Comparison of ENCODE assay signal across 21 cellular contexts in the genomic region with DNA sequence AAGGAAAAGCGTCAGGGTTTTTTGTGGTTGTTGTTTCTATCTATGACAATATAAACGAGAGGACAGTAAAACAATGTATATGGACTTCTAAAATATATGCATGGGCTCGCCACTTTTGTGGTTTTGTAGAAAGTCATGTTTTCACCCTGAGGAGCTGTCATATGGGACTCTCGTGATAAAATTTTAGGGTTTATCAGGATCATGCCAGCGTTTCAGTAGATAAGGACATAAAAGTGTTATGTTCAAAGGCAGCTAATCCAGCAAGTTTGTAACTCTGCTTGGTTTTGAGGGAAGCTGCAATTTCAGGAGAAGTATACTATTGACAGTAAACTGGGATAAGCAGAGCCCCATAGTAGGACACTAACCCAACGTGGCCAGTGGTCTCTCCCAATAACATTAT.
DNase-seq lines count a peak whose midpoint lies in the region; ATAC-seq, FAIRE-seq and TF ChIP-seq lines count a peak whose summit lies in the region.
"Had no signal": no experiment of that assay in that cellular context is flagged by ENCODE, and none has a peak within 500 bp of the region (broad histone marks: within the 10 kb centered on the region; RNA-seq: fewer than 3 reads in every experiment).

No MANE protein-coding gene starts in this region.

- H4K20me1 ChIP-seq in GM12878 (ENCODE audit: control insufficient read depth, insufficient read depth): no peaks in the 10 kb centered on the region

- H3K4me3 Mint-ChIP-seq in activated T-cell treated with anti-CD3 and anti-CD28 coated beads, Interleukin-2, amount 50 U/mL, for 72 hours: peak overlapping the region; percentile 60 to 73
- H3K4me3 Mint-ChIP-seq in T-cell: peak overlapping the region in 1 of 3 donors; percentile 46
- H3K4me3 Mint-ChIP-seq: brain, neural progenitor cell had no signal

- CTCF ChIA-PET in T-cell (lab: Charles Lee) (interaction anchor here (0.8 to 1.7 kb wide), 6 partner anchors 10 to 219 kb away, joined by 3 to 4 read pairs (median 4); partner anchors contain the start of gene HINT1 (in 1 of the 2)), GM12878 (lab: Yijun Ruan, JAX) (interaction anchor here (1.1 to 3.0 kb wide), 6 partner anchors 12 to 169 kb away, joined by 3 to 19 read pairs (median 4); no protein-coding TSS in a partner anchor)

- no peak for TF ChIP-seq RAD21 in GM12878 (IDR thresholded peaks at IDR 0.05; ENCODE audit: insufficient read depth, low read depth, low read length)

- TF ChIP-seq EP300 in GM12878 (IDR thresholded peaks at IDR 0.05; ENCODE audit: borderline replicate concordance in 1 of 2, control insufficient read depth in 1 of 2, low read depth in 2 of 2, low read length in 2 of 2): no peak

- DNase-seq in activated T-cell treated with anti-CD3 and anti-CD28 coated beads, Interleukin-2, amount 50 U/mL, for 72 hours: no peak
- DNase-seq in activated T-cell treated with anti-CD3 and anti-CD28 coated beads, Interleukin-2, amount 50 U/mL, for 1 hour: no peak
- DNase-seq in T-cell (no peak), GM12878 (ENCODE audit: low read depth, low spot score) (no peak), cardiac septum (ENCODE audit: low spot score) (no peak), GF-D8 (lab: John Stamatoyannopoulos, UW) (no peak), AG08395 (ENCODE audit: low spot score) (no peak)
- DNase-seq: esophagus squamous epithelium, GOT3, head of caudate nucleus, KG1, mesenchymal stem cell, NCI-H1105, substantia nigra, SW 1271 had no signal

- TF ChIP-seq POLR2A in GM12878 (IDR thresholded peaks at IDR 0.05; ENCODE audit: low read depth, low read length): no peak

- intact Hi-C loops in GM12878 (cut with micrococcal nuclease; ENCODE audit: unreplicated experiment): loop anchor here (5.0 kb wide), 1 partner anchor 1062 kb away; no protein-coding TSS in a partner anchor
- intact Hi-C loops in cardiac septum (cut with DNase I): loop anchor here (10.0 kb wide), 1 partner anchor 219 kb away; the partner anchor contains the start of gene HINT1

- H3K9me3 Mint-ChIP-seq in activated T-cell treated with anti-CD3 and anti-CD28 coated beads, Interleukin-2, amount 50 U/mL, for 72 hours: peaks cover 2 to 3% of the 10 kb centered on the region in 2 donors
- H3K9me3 Mint-ChIP-seq in T-cell: no peaks in the 10 kb centered on the region
- H3K9me3 Mint-ChIP-seq: brain, neural progenitor cell had no signal

- H3K36me3 Mint-ChIP-seq in activated T-cell treated with anti-CD3 and anti-CD28 coated beads, Interleukin-2, amount 50 U/mL, for 72 hours (ENCODE audit: insufficient read depth in 2 of 2): peaks cover 11 to 26% of the 10 kb centered on the region in 2 donors
- H3K36me3 Mint-ChIP-seq in T-cell: peaks cover 34% of the 10 kb centered on the region

- H3K27me3 ChIP-seq in GM12878 (replicated peaks in 1 of 2; ENCODE audit: control insufficient read depth in 2 of 2, insufficient read depth in 2 of 2, low read length in 1 of 2) (no peaks in the 10 kb centered on the region), parathyroid adenoma (ENCODE audit: control insufficient read depth, insufficient read depth, low read length) (no peaks in the 10 kb centered on the region)
- H3K27me3 ChIP-seq: esophagus squamous epithelium, neural progenitor cell had no signal

- no peak for ATAC-seq in activated T-cell treated with anti-CD3 and anti-CD28 coated beads, Interleukin-2, amount 50 U/mL, for 72 hours (replicated peaks in 1 of 2)
- no peak for ATAC-seq in T-cell (replicated peaks in 1 of 4)
- no peak for ATAC-seq in GM12878

- BruUV-seq in GM12878 (replicated peaks; lab: Mats Ljungman, UMichigan): no TSS peak

- RAD21 ChIA-PET in GM12878 (lab: Charles Lee; ENCODE audit: unreplicated experiment): interaction anchor here (0.7 to 2.2 kb wide), 11 partner anchors 9 to 234 kb away, joined by 3 to 7 read pairs (median 3); partner anchors contain the start of gene CDC42SE2

- TF ChIP-seq CTCF in GM12878 (IDR thresholded peaks at IDR 0.05 in 2 of 3, conservative IDR thresholded peaks at IDR 0.05 in 1 of 3; ENCODE audit: control insufficient read depth in 2 of 3, extremely low read depth in 1 of 3, insufficient read depth in 1 of 3, low read depth in 3 of 3, low read length in 3 of 3): no peak
- no peak for TF ChIP-seq CTCF in parathyroid adenoma (IDR thresholded peaks at IDR 0.05)

- H3K4me3 ChIP-seq in GM12878 (no peak overlapping the region), parathyroid adenoma (ENCODE audit: low read depth, low read length) (no peak overlapping the region)
- H3K4me3 ChIP-seq: esophagus squamous epithelium, neural progenitor cell had no signal

- H3K36me3 ChIP-seq in GM12878 (ENCODE audit: control insufficient read depth in 2 of 2, insufficient read depth in 2 of 2, low read length in 1 of 2): peaks cover 2 to 13% of the 10 kb centered on the region in 2 experiments; a peak in 2 of 4 replicates
- no peaks in the 10 kb centered on the region for H3K36me3 ChIP-seq in parathyroid adenoma (ENCODE audit: control insufficient read depth, insufficient read depth, low read length)
- H3K36me3 ChIP-seq: neural progenitor cell had no signal

- in situ Hi-C loops in GM12878 (cut with MboI): loop anchor here (5.0 kb wide), 2 partner anchors 172 to 217 kb away; partner anchors contain the start of gene HINT1

- FAIRE-seq in GM12878 (lab: Jason Lieb, UNC): no peak
- FAIRE-seq: GM12891, keratinocyte, RCC 7860 had no signal

- no peaks in the 10 kb centered on the region for H3K27me3 Mint-ChIP-seq in activated T-cell treated with anti-CD3 and anti-CD28 coated beads, Interleukin-2, amount 50 U/mL, for 72 hours (ENCODE audit: low read depth)
- H3K27me3 Mint-ChIP-seq in T-cell: no peaks in the 10 kb centered on the region
- H3K27me3 Mint-ChIP-seq: brain had no signal

- no peaks in the 10 kb centered on the region for H3K9me3 ChIP-seq in GM12878 (replicated peaks; ENCODE audit: control insufficient read depth, insufficient read depth, low read length)
- no peaks in the 10 kb centered on the region for H3K9me3 ChIP-seq in parathyroid adenoma (ENCODE audit: control insufficient read depth, low read length)
- H3K9me3 ChIP-seq: esophagus squamous epithelium had no signal

- H3K79me2 ChIP-seq in GM12878 (ENCODE audit: control insufficient read depth, insufficient read depth, low read length) (peaks cover 65% of the 10 kb centered on the region), parathyroid adenoma (no peaks in the 10 kb centered on the region)

- POLR2A ChIA-PET in T-cell (lab: Charles Lee) (no interaction called here), GM12878 (lab: Charles Lee) (interaction anchor here (1.0 to 3.2 kb wide), 3 partner anchors 10 to 120 kb away, joined by 3 to 13 read pairs (median 8); partner anchors contain the start of gene CDC42SE2)

- H2AFZ ChIP-seq in GM12878 (ENCODE audit: control insufficient read depth, low read depth, low read length): no peak overlapping the region
- H2AFZ ChIP-seq in parathyroid adenoma: no peak overlapping the region
- H2AFZ ChIP-seq: neural progenitor cell had no signal

- SMC1A ChIA-PET in GM12878 (lab: Charles Lee; ENCODE audit: uncharacterized antibody, unreplicated experiment): interaction anchor here (0.7 to 5.9 kb wide), 14 partner anchors 9 to 223 kb away, joined by 3 to 67 read pairs (median 4); partner anchors contain the start of genes CDC42SE2 and HINT1

- WGBS in GM12878 (ENCODE audit: insufficient coverage, insufficient replicate concordance, low lambda C conversion rate, missing lambda C conversion rate): 75% methylated on average over 6 of the region's 6 CpGs

- H3K27ac ChIP-seq in GM12878 (ENCODE audit: control insufficient read depth, insufficient read depth): peak overlapping the region; percentile 95
- peak overlapping the region; percentile 96 for H3K27ac ChIP-seq in parathyroid adenoma
- H3K27ac ChIP-seq: esophagus squamous epithelium, neural progenitor cell had no signal

- H3K4me2 ChIP-seq in GM12878 (ENCODE audit: control insufficient read depth, insufficient read depth) (no peak overlapping the region), parathyroid adenoma (ENCODE audit: low read length) (no peak overlapping the region)
- H3K4me2 ChIP-seq: neural progenitor cell had no signal

- H3K9ac ChIP-seq in GM12878 (ENCODE audit: control insufficient read depth, insufficient read depth, low read length) (no peak overlapping the region), parathyroid adenoma (no peak overlapping the region)
- H3K9ac ChIP-seq: neural progenitor cell had no signal

- H3K4me1 ChIP-seq in GM12878 (ENCODE audit: control insufficient read depth, insufficient read depth, low read length) (peaks cover 49% of the 10 kb centered on the region), parathyroid adenoma (peaks cover 59% of the 10 kb centered on the region)
- H3K4me1 ChIP-seq: neural progenitor cell had no signal

- H3K27ac Mint-ChIP-seq in activated T-cell treated with anti-CD3 and anti-CD28 coated beads, Interleukin-2, amount 50 U/mL, for 72 hours: peak overlapping the region; percentile 96
- H3K27ac Mint-ChIP-seq in T-cell: peak overlapping the region; percentile 90 to 97
- H3K27ac Mint-ChIP-seq: neural progenitor cell had no signal

- peaks cover 100% of the 10 kb centered on the region for H3K4me1 Mint-ChIP-seq in activated T-cell treated with anti-CD3 and anti-CD28 coated beads, Interleukin-2, amount 50 U/mL, for 72 hours (ENCODE audit: low read depth)
- H3K4me1 Mint-ChIP-seq in T-cell: peaks cover 86 to 92% (median 89%) of the 10 kb centered on the region in 3 donors

TF ChIP-seq in GM12878, 131 proteins besides CTCF, POLR2A, EP300 and RAD21:
- peak; percentile 20; the same call in 1 of the 2 replicates for TF ChIP-seq RUNX3 (IDR thresholded peaks at IDR 0.05; ENCODE audit: low read length)
- no peak for TF ChIP-seq NRF1 (conservative IDR thresholded peaks at IDR 0.05; ENCODE audit: low read depth, low read length)
